8 cellular contexts compared by ENCODE assay signal in genomic region chr5:134242146-134242545, GRCh38. TPM values are rescaled to one million over a fixed set of nuclear protein-coding genes. Genes with fewer than 3 reads are reported as not detected.
DNase-seq lines count a peak whose midpoint lies in the region; ATAC-seq and TF ChIP-seq lines count a peak whose summit lies in the region.
"Had no signal": no experiment of that assay in that cellular context is flagged by ENCODE, and none has a peak within 500 bp of the region (broad histone marks: within the 10 kb centered on the region; RNA-seq: fewer than 3 reads in every experiment).

No MANE protein-coding gene starts in this region.

- peak overlapping the region; percentile 56 for H3K27ac ChIP-seq in cingulate gyrus (ENCODE audit: low read depth, low read length)
- H3K27ac ChIP-seq in vagina: no peak overlapping the region

- TF ChIP-seq CTCF in vagina (IDR thresholded peaks at IDR 0.05): no peak

- no peak overlapping the region for H3K4me3 ChIP-seq in vagina

- H3K4me1 ChIP-seq in vagina: peaks cover 6% of the 10 kb centered on the region

- no peaks in the 10 kb centered on the region for H3K27me3 ChIP-seq in vagina

- ATAC-seq in GM19397 (IDR thresholded peaks at IDR 0.05; ENCODE audit: unreplicated experiment): no peak

- no peak for TF ChIP-seq POLR2A in vagina (IDR thresholded peaks at IDR 0.05)

- H3K9me3 ChIP-seq in vagina: no peaks in the 10 kb centered on the region

- H3K36me3 ChIP-seq in vagina: no peaks in the 10 kb centered on the region

- DNase-seq in M059J (ENCODE audit: low read depth) (peak; percentile 60), left kidney (ENCODE audit: low read depth, low spot score) (peak; percentile 25), superior temporal gyrus (ENCODE audit: extremely low spot score) (peak; percentile 71), vagina (ENCODE audit: extremely low spot score in 2 of 2) (no peak)
- DNase-seq in activated CD4-positive, alpha-beta T cell treated with anti-CD3 and anti-CD28 coated beads for 48 hours: no peak
- DNase-seq: activated CD8-positive, alpha-beta memory T cell treated with anti-CD3 and anti-CD28 coated beads for 24 hours had no signal

- intact Hi-C loops in vagina (cut with DNase I): no loop called here

RNA-seq across cellular contexts. Expression of gene PPP2CA, which starts 16.3 kb away (rescaled TPM):
- total RNA-seq in M059J (2014; rRNA removed; shearing (Covaris generic)): 233 and 257 TPM in 2 replicates
- total RNA-seq in vagina: 56.2 TPM

Comparison
In these comparisons a context has a peak if more than half of its experiments do, and no peak if none do; other contexts are left out.
1. DNase-seq: peak in M059J (single experiment), left kidney (single experiment) and superior temporal gyrus (single experiment); none in activated CD4-positive, alpha-beta T cell treated with anti-CD3 and anti-CD28 coated beads for 48 hours (single experiment) and vagina (0 of 2).